8 cellular contexts compared by ENCODE assay signal in genomic region chr2:153871231-153872221, GRCh38. TPM values are rescaled to one million over a fixed set of nuclear protein-coding genes. Genes with fewer than 3 reads are reported as not detected.
DNase-seq lines count a peak whose midpoint lies in the region; ATAC-seq and TF ChIP-seq lines count a peak whose summit lies in the region.

Gene GALNT13, plus strand, starts transcription at chr2:153871922.

- H3K27ac Mint-ChIP-seq in activated CD4-positive, alpha-beta T cell treated with anti-CD3 and anti-CD28 coated beads for 36 hours: no peak within 1 kb of the TSS

- H4K5ac ChIP-seq in mesendoderm (ENCODE audit: low read length): no peak within 1 kb of the TSS

- H3K4ac ChIP-seq in mesendoderm (ENCODE audit: low read depth, low read length): no peak within 1 kb of the TSS

- H3K9ac ChIP-seq in mesendoderm (ENCODE audit: low read length): peak within 1 kb of the TSS; percentile 74

- H3K4me3 ChIP-seq in choroid plexus epithelial cell (ENCODE audit: low read depth, low read length): no peak within 1 kb of the TSS
- H3K4me3 ChIP-seq in mesendoderm (ENCODE audit: low read length): peak within 1 kb of the TSS; percentile 67

- H3K4me1 ChIP-seq in mesendoderm (ENCODE audit: control insufficient read depth, low read depth, low read length): no peaks in the 10 kb centered on the region

- WGBS in mesendoderm (ENCODE audit: extremely low coverage, insufficient coverage, low lambda C conversion rate): no CpG with 5 or more reads among the region's 93 CpGs

- no peak within 1 kb of the TSS for H2BK15ac ChIP-seq in mesendoderm (replicated peaks; ENCODE audit: low read depth)

- H3K23ac ChIP-seq in mesendoderm (ENCODE audit: low read length): no peak within 1 kb of the TSS

- H3K36me3 ChIP-seq in mesendoderm (ENCODE audit: control insufficient read depth, insufficient read depth, low read length): no peaks in the 10 kb centered on the region

- TF ChIP-seq CTCF in choroid plexus epithelial cell (conservative IDR thresholded peaks at IDR 0.05; ENCODE audit: low read depth, low read length): no peak

- H3K27ac ChIP-seq in mesendoderm (ENCODE audit: low read depth, low read length): peak within 1 kb of the TSS; percentile 83

- H3K27me3 Mint-ChIP-seq in activated CD4-positive, alpha-beta T cell treated with anti-CD3 and anti-CD28 coated beads for 36 hours: peaks cover 28% of the 10 kb centered on the region

- CTCF ChIA-PET in activated CD4-positive, alpha-beta T cell treated with anti-CD3 and anti-CD28 coated beads for 36 hours (lab: Charles Lee): no interaction called here

- no peak within 1 kb of the TSS for H4K8ac ChIP-seq in mesendoderm (ENCODE audit: low read depth, low read length)

- H3K4me1 Mint-ChIP-seq in activated CD4-positive, alpha-beta T cell treated with anti-CD3 and anti-CD28 coated beads for 36 hours: peaks cover 3% of the 10 kb centered on the region

- H3K18ac ChIP-seq in mesendoderm (ENCODE audit: low read length): no peak within 1 kb of the TSS

- H3K79me1 ChIP-seq in mesendoderm (ENCODE audit: low read length): peaks cover 2% of the 10 kb centered on the region

- intact Hi-C loops in activated CD4-positive, alpha-beta T cell treated with anti-CD3 and anti-CD28 coated beads for 36 hours (cut with DNase I, micrococcal nuclease): no loop called here

- H3K4me3 Mint-ChIP-seq in activated CD4-positive, alpha-beta T cell treated with anti-CD3 and anti-CD28 coated beads for 36 hours: no peak within 1 kb of the TSS

- no peak for ATAC-seq in activated CD4-positive, alpha-beta T cell treated with anti-CD3 and anti-CD28 coated beads for 36 hours
- ATAC-seq in GM21619 (IDR thresholded peaks at IDR 0.05; ENCODE audit: unreplicated experiment): no peak

- in situ Hi-C loops in G401 (cut with HindIII; ENCODE audit: low sequenced_read_pairs): no loop called here

- no peak within 1 kb of the TSS for H2BK5ac ChIP-seq in mesendoderm (ENCODE audit: low read length)

- H2BK120ac ChIP-seq in mesendoderm (ENCODE audit: low read depth, low read length): no peak within 1 kb of the TSS

- DNase-seq in G401 (ENCODE audit: low spot score) (peak; percentile 97), NCI-H446 treated with DMSO at 0.1 percent for 48 hours (lab: John Stamatoyannopoulos, UW) (peak; percentile 94), choroid plexus epithelial cell (ENCODE audit: low read depth) (peak; percentile 1), mesendoderm (peak; percentile 99), RPMI8226 (no peak), LoVo (ENCODE audit: low spot score) (no peak)
- DNase-seq in activated CD4-positive, alpha-beta T cell treated with anti-CD3 and anti-CD28 coated beads for 36 hours: no peak

- peaks cover 1% of the 10 kb centered on the region for H3K79me2 ChIP-seq in mesendoderm (ENCODE audit: control insufficient read depth, insufficient read depth, low read length)

- H2AK5ac ChIP-seq in mesendoderm (ENCODE audit: low read length): no peak within 1 kb of the TSS

- H3K9me3 Mint-ChIP-seq in activated CD4-positive, alpha-beta T cell treated with anti-CD3 and anti-CD28 coated beads for 36 hours (ENCODE audit: low read depth): no peaks in the 10 kb centered on the region

- H3K56ac ChIP-seq in mesendoderm (ENCODE audit: low read length): peak within 1 kb of the TSS; percentile 89

- peak within 1 kb of the TSS; percentile 62 for H3K4me2 ChIP-seq in mesendoderm (ENCODE audit: low read length)

- H3K36me3 Mint-ChIP-seq in activated CD4-positive, alpha-beta T cell treated with anti-CD3 and anti-CD28 coated beads for 36 hours (ENCODE audit: low read depth): no peaks in the 10 kb centered on the region

- POLR2A ChIA-PET in activated CD4-positive, alpha-beta T cell treated with anti-CD3 and anti-CD28 coated beads for 36 hours (lab: Charles Lee): no interaction called here

- H3K27me3 ChIP-seq in mesendoderm (ENCODE audit: insufficient read depth, low read length, poor library complexity): peaks cover 3% of the 10 kb centered on the region

RNA-seq across cellular contexts. Expression of gene GALNT13, which starts in this region (rescaled TPM):
- total RNA-seq in G401 (2014; rRNA removed; shearing (Covaris generic)): 10.5 and 22.8 TPM in 2 replicates
- 9.1 TPM for polyA plus RNA-seq in mesendoderm (2013, experiment 1 of 2)
- 8.6 TPM for polyA plus RNA-seq in mesendoderm (2013, experiment 2 of 2)
- not detected for total RNA-seq in activated CD4-positive, alpha-beta T cell treated with anti-CD3 and anti-CD28 coated beads for 36 hours

Comparison
In these comparisons a context has a peak if more than half of its experiments do, and no peak if none do; other contexts are left out.
1. RNA of gene GALNT13 (total RNA-seq): 10.5 to 22.8 TPM in G401; not detected in activated CD4-positive, alpha-beta T cell treated with anti-CD3 and anti-CD28 coated beads for 36 hours; every median in the first group is over 10 times any median in the second.
2. DNase-seq: peak in G401 (single experiment), NCI-H446 treated with DMSO at 0.1 percent for 48 hours (single experiment), choroid plexus epithelial cell (single experiment) and mesendoderm (single experiment); none in RPMI8226 (single experiment), activated CD4-positive, alpha-beta T cell treated with anti-CD3 and anti-CD28 coated beads for 36 hours (single experiment) and LoVo (single experiment).